2 cellular contexts compared by ENCODE assay signal in the genomic region with DNA sequence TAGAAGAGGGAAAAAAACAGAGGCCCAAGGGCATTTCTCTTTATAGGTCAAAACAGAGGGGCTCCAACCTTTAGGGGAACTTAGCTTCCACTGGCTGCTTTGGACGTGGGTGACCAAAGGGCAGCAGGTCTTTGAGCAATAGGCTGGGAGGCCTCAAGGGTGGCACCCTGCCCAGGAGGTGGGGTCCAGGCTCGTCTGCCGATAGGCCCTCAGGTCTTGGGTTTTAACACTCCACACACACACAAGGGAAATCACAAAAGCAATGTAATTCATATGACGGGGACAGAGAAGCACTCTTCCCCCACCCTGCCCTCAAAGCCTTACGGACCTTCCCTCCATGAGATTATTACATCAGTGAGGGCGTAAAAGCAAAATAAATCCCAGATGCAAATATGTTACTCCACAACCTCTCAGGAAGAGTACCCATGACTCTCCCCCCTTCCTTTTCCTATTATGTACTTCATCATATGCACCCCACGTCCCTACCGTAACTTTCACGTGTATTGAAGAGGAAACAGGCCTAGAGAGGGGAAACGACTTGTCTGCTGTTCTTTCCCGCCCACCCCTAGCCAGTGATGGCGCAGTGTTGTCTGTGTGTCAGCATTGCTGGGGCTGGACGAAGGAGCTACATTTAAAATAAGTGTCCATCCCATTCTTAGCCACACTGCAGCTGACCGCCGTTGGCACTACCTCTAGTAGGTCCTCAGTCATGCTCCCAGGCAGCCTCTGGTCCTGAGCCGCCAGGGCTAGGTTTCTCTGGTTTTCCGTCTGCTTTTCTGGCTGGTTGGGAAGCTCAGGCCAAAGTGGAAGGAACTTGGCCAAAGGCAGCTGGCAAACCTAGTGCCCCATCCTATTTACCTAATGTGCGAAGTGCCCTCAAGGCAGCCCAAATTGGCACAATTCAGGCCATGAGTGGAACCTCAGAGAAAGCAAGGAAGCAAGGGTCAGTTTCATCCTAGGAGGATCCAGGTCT.
TF ChIP-seq lines count a peak whose summit lies in the region.

No MANE protein-coding gene starts in this region.

TF ChIP-seq in A549, 52 proteins besides CTCF, POLR2A, EP300 and RAD21:
- no peak for TF ChIP-seq CBX2 (IDR thresholded peaks at IDR 0.05; ENCODE audit: borderline replicate concordance, low read depth)
- TF ChIP-seq ZSCAN20 (CRISPR knock-in tag; IDR thresholded peaks at IDR 0.05): no peak
- TF ChIP-seq, protein P1, sequence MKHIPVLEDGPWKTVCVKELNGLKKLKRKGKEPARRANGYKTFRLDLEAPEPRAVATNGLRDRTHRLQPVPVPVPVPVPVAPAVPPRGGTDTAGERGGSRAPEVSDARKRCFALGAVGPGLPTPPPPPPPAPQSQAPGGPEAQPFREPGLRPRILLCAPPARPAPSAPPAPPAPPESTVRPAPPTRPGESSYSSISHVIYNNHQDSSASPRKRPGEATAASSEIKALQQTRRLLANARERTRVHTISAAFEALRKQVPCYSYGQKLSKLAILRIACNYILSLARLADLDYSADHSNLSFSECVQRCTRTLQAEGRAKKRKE (CRISPR knock-in tag; IDR thresholded peaks at IDR 0.05; ENCODE audit: low read depth): no peak
- TF ChIP-seq NR3C1 (IDR thresholded peaks at IDR 0.05): no peak

TF ChIP-seq in K562, 482 proteins besides CTCF, POLR2A, EP300 and RAD21:
- TF ChIP-seq SRF (CRISPR knock-in tag; IDR thresholded peaks at IDR 0.05): no peak
- TF ChIP-seq, protein P2, sequence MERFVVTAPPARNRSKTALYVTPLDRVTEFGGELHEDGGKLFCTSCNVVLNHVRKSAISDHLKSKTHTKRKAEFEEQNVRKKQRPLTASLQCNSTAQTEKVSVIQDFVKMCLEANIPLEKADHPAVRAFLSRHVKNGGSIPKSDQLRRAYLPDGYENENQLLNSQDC (CRISPR knock-in tag; IDR thresholded peaks at IDR 0.05): no peak
- 0 out of 2 replicates have a peak, but pooled peaks have one; percentile 27 for TF ChIP-seq RBFOX2 (IDR thresholded peaks at IDR 0.05; ENCODE audit: low read depth, low read length)
